In the genomic region with DNA sequence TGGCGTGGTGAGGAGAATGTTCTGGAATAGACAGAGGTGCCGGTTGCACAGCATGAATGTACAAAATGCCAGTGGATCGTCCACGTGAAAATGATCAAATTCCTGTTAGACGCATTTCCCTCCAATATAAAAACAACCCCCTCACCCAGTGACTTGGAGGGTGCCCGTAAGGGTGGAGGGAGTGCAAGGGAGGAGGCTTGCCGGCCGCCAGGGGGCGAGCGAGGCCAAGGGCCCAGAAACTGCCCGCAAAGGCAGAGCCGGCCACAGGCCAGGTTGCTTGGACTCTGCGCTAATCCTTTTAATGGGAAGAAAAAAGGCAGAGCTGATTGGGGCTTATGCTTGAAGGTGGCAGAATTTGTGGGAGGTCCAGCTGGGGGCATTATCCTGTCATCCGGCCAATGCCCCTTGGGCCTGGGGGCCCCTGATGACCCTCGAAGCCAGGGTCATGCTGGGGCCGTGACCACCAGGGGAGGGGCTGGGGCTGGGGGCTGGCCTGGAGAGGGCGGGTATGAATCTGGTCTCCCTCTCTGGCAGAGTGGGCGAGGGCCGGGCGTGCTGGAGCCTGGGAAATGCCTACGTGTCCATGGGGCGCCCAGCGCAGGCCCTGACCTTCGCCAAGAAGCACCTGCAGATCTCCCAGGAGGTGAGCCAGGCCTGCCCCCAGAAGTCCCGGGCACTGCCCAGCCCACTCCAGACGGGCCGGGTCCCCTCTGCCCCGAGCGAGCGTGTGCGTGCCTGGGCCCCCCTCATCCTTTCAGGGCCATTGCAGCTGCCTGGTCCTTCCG, we compare ENCODE assay signal across 9 cellular contexts. TPM values are rescaled to one million over a fixed set of nuclear protein-coding genes. Genes with fewer than 3 reads are reported as not detected.
DNase-seq lines count a peak whose midpoint lies in the region; ATAC-seq and TF ChIP-seq lines count a peak whose summit lies in the region.
"Had no signal": no experiment of that assay in that cellular context is flagged by ENCODE, and none has a peak within 500 bp of the region (broad histone marks: within the 10 kb centered on the region; RNA-seq: fewer than 3 reads in every experiment).

No MANE protein-coding gene starts in this region.

- H3K9me3 ChIP-seq in SU-DHL-6 (ENCODE audit: insufficient read depth, low read length) = no peaks in the 10 kb centered on the region

- H3K27ac ChIP-seq in SU-DHL-6 (ENCODE audit: low read depth, low read length) = no peak overlapping the region

- no peaks in the 10 kb centered on the region for H3K9me2 ChIP-seq in SU-DHL-6 (replicated peaks; ENCODE audit: insufficient read depth, low read length)

- TF ChIP-seq CTCF in SU-DHL-6 (IDR thresholded peaks at IDR 0.05; ENCODE audit: insufficient read depth, low read length, poor library complexity, severe bottlenecking) (peak; percentile 98), epithelial cell of esophagus (IDR thresholded peaks at IDR 0.05; ENCODE audit: insufficient read depth, low read depth, low read length, missing control alignments) (peak; percentile 94)

- H2AFZ ChIP-seq in SU-DHL-6 (ENCODE audit: low read depth, low read length, severe bottlenecking) = no peak overlapping the region

- no peaks in the 10 kb centered on the region for H3K36me3 ChIP-seq in SU-DHL-6 (ENCODE audit: low read length)

- ATAC-seq in HG02798 (IDR thresholded peaks at IDR 0.05; ENCODE audit: poor library complexity, unreplicated experiment) (peak; percentile 42), GM19397 (IDR thresholded peaks at IDR 0.05; ENCODE audit: unreplicated experiment) (no peak)

- no peaks in the 10 kb centered on the region for H3F3A ChIP-seq in SU-DHL-6 (ENCODE audit: insufficient read depth)

- no peaks in the 10 kb centered on the region for H3K79me2 ChIP-seq in SU-DHL-6 (ENCODE audit: insufficient read depth, low read length)

- H3K9ac ChIP-seq in SU-DHL-6 (ENCODE audit: low read length) = no peak overlapping the region

- DNase-seq in NCI-H2029 (lab: John Stamatoyannopoulos, UW) (peak; percentile 26), NCI-H2029 treated with DMSO at 0.1 percent for 48 hours (lab: John Stamatoyannopoulos, UW) (no peak), epithelial cell of esophagus (ENCODE audit: low read depth) (peak; percentile 72), mucosa of gallbladder (ENCODE audit: low spot score) (peak; percentile 56), NCI-H1694 (lab: John Stamatoyannopoulos, UW) (no peak)

- no peaks in the 10 kb centered on the region for H4K20me1 ChIP-seq in SU-DHL-6 (ENCODE audit: low read depth, low read length)

- no peaks in the 10 kb centered on the region for H3K27me3 ChIP-seq in SU-DHL-6 (ENCODE audit: low read length)

- no peak overlapping the region for H3K4me3 ChIP-seq in SU-DHL-6 (ENCODE audit: insufficient read depth, low read length, poor library complexity, severe bottlenecking)
- H3K4me3 ChIP-seq in epithelial cell of esophagus (ENCODE audit: low read length) = no peak overlapping the region

- H3K4me2 ChIP-seq in SU-DHL-6 (ENCODE audit: low read depth, low read length, poor library complexity, severe bottlenecking) = no peak overlapping the region

RNA-seq across cellular contexts. Expression of a gene that starts 12.0 kb away (rescaled TPM):
- 24.6 TPM for total RNA-seq in mucosa of gallbladder

RNA-seq across cellular contexts. Expression of a gene that starts 24.2 kb away (rescaled TPM):
- 16.4 TPM for total RNA-seq in mucosa of gallbladder

RNA-seq across cellular contexts. Expression of a gene that starts 34.1 kb away (rescaled TPM):
- total RNA-seq in mucosa of gallbladder = 8.2 TPM

RNA-seq across cellular contexts. Expression of a gene that starts 35.5 kb away (rescaled TPM):
- 1.8 TPM for total RNA-seq in mucosa of gallbladder
- total RNA-seq: CD4-positive, CD25-positive, alpha-beta regulatory T cell had no signal

Comparison
In these comparisons a context has a peak if more than half of its experiments do, and no peak if none do; other contexts are left out.
1. DNase-seq: peak in NCI-H2029 (single experiment), epithelial cell of esophagus (single experiment) and mucosa of gallbladder (single experiment); none in NCI-H2029 treated with DMSO at 0.1 percent for 48 hours (single experiment) and NCI-H1694 (single experiment).